1 cellular context compared by ENCODE assay signal in genomic region chr19:16628183-16628983, GRCh38.
TF ChIP-seq lines count a peak whose summit lies in the region.

Gene MED26, minus strand, starts transcription at chr19:16628204. Its CDS starts 261 bp downstream, at chr19:16627943.

TF ChIP-seq in HepG2, 621 proteins besides CTCF, POLR2A, EP300 and RAD21 (continued from another document and continues in another):
- peak; percentile 58; the same call in 1 of the 2 replicates for TF ChIP-seq CSRNP1 (CRISPR knock-in tag; IDR thresholded peaks at IDR 0.05)
- 0 out of 2 replicates have a peak, but pooled peaks have one; percentile 44 for TF ChIP-seq ZNF598 (CRISPR knock-in tag; IDR thresholded peaks at IDR 0.05; ENCODE audit: borderline replicate concordance)
- TF ChIP-seq NR2F1 (CRISPR knock-in tag; IDR thresholded peaks at IDR 0.05) = no peak
- peak; percentile 59; the same call in 1 of the 2 replicates for TF ChIP-seq ELF3 (CRISPR knock-in tag; IDR thresholded peaks at IDR 0.05)
- TF ChIP-seq ZNF703 (CRISPR knock-in tag; IDR thresholded peaks at IDR 0.05; ENCODE audit: borderline replicate concordance) = peak; percentile 68; the same call in 1 of the 2 replicates
- TF ChIP-seq ZNF572 (CRISPR knock-in tag; IDR thresholded peaks at IDR 0.05) = peak; percentile 77; the same call in 1 of the 2 replicates
- TF ChIP-seq TFDP1 (CRISPR knock-in tag; IDR thresholded peaks at IDR 0.05; ENCODE audit: borderline replicate concordance) = peak; percentile 87
- TF ChIP-seq ZNF800 (CRISPR knock-in tag; IDR thresholded peaks at IDR 0.05) = no peak
- TF ChIP-seq ZNF33A (CRISPR knock-in tag; IDR thresholded peaks at IDR 0.05; ENCODE audit: borderline replicate concordance) = no peak
- TF ChIP-seq ZNF180 (CRISPR knock-in tag; IDR thresholded peaks at IDR 0.05; ENCODE audit: borderline replicate concordance, low read depth) = peak; percentile 75; the same call in 1 of the 2 replicates
- 0 out of 2 replicates have a peak, but pooled peaks have one; percentile 28 for TF ChIP-seq ZMAT3 (CRISPR knock-in tag; conservative IDR thresholded peaks at IDR 0.05)
- TF ChIP-seq MED1 (CRISPR knock-in tag; IDR thresholded peaks at IDR 0.05) = peak; percentile 75
- 0 out of 2 replicates have a peak, but pooled peaks have one; percentile 35 for TF ChIP-seq PBX3 (CRISPR knock-in tag; IDR thresholded peaks at IDR 0.05; ENCODE audit: borderline replicate concordance)
- peak; percentile 46; the same call in 1 of the 2 replicates for TF ChIP-seq RXRB (CRISPR knock-in tag; IDR thresholded peaks at IDR 0.05; ENCODE audit: borderline replicate concordance)
- peak; percentile 81 for TF ChIP-seq TFE3 (CRISPR knock-in tag; IDR thresholded peaks at IDR 0.05)
- no peak for TF ChIP-seq AFF4 (CRISPR knock-in tag; IDR thresholded peaks at IDR 0.05)
- no peak for TF ChIP-seq ZNF737 (CRISPR knock-in tag; IDR thresholded peaks at IDR 0.05; ENCODE audit: borderline replicate concordance)
- TF ChIP-seq ZBTB2 (CRISPR knock-in tag; IDR thresholded peaks at IDR 0.05; ENCODE audit: low read depth) = peak; percentile 71
- TF ChIP-seq NFE2 (CRISPR knock-in tag; IDR thresholded peaks at IDR 0.05) = no peak
- TF ChIP-seq SALL2 (CRISPR knock-in tag; IDR thresholded peaks at IDR 0.05) = 0 out of 2 replicates have a peak, but pooled peaks have one; percentile 10
- TF ChIP-seq ZNF230 (CRISPR knock-in tag; IDR thresholded peaks at IDR 0.05) = 0 out of 2 replicates have a peak, but pooled peaks have one; percentile 80
- TF ChIP-seq MTA1 (CRISPR knock-in tag; IDR thresholded peaks at IDR 0.05; ENCODE audit: borderline replicate concordance) = peak; percentile 58; the same call in 1 of the 2 replicates
- TF ChIP-seq SKI (IDR thresholded peaks at IDR 0.05; ENCODE audit: partially characterized antibody) = peak; percentile 28
- peak; percentile 78 for TF ChIP-seq POLR2AphosphoS5 (IDR thresholded peaks at IDR 0.05; ENCODE audit: low read depth, low read length)
- no peak for TF ChIP-seq LCORL (IDR thresholded peaks at IDR 0.05)
- peak; percentile 64 for TF ChIP-seq LCORL (CRISPR knock-in tag; IDR thresholded peaks at IDR 0.05)
- TF ChIP-seq YY1 (IDR thresholded peaks at IDR 0.05; ENCODE audit: insufficient read depth, insufficient replicate concordance, low read depth, low read length) = peak; percentile 17
- 0 out of 2 replicates have a peak, but pooled peaks have one; percentile 43 for TF ChIP-seq HOXA7 (CRISPR knock-in tag; IDR thresholded peaks at IDR 0.05)
- peak; percentile 83; the same call in 1 of the 2 replicates for TF ChIP-seq ZNF790 (CRISPR knock-in tag; IDR thresholded peaks at IDR 0.05; ENCODE audit: borderline replicate concordance)
- TF ChIP-seq KLF11 (CRISPR knock-in tag; IDR thresholded peaks at IDR 0.05) = no peak
- no peak for TF ChIP-seq CBX1 (IDR thresholded peaks at IDR 0.05; ENCODE audit: low read depth)
- peak; percentile 66 for TF ChIP-seq TAF1 (CRISPR knock-in tag; IDR thresholded peaks at IDR 0.05)
- no peak for TF ChIP-seq ZNF616 (CRISPR knock-in tag; IDR thresholded peaks at IDR 0.05; ENCODE audit: low read depth)
- TF ChIP-seq KLF12 (CRISPR knock-in tag; IDR thresholded peaks at IDR 0.05; ENCODE audit: borderline replicate concordance) = no peak
- peak; percentile 71; the same call in 1 of the 2 replicates for TF ChIP-seq THAP9 (CRISPR knock-in tag; IDR thresholded peaks at IDR 0.05; ENCODE audit: borderline replicate concordance)
- peak; percentile 87 for TF ChIP-seq DMAP1 (CRISPR knock-in tag; IDR thresholded peaks at IDR 0.05)
- peak; percentile 66 for TF ChIP-seq PAXIP1 (CRISPR knock-in tag; conservative IDR thresholded peaks at IDR 0.05)
- TF ChIP-seq ZBTB42 (CRISPR knock-in tag; IDR thresholded peaks at IDR 0.05) = 0 out of 2 replicates have a peak, but pooled peaks have one; percentile 49
- peak; percentile 23; the same call in 1 of the 2 replicates for TF ChIP-seq SUZ12 (IDR thresholded peaks at IDR 0.05; ENCODE audit: low read depth, low read length)
- TF ChIP-seq ERF (CRISPR knock-in tag; IDR thresholded peaks at IDR 0.05) = peak; percentile 17; the same call in 1 of the 2 replicates
